31 cellular contexts compared by ENCODE assay signal in the genomic region with DNA sequence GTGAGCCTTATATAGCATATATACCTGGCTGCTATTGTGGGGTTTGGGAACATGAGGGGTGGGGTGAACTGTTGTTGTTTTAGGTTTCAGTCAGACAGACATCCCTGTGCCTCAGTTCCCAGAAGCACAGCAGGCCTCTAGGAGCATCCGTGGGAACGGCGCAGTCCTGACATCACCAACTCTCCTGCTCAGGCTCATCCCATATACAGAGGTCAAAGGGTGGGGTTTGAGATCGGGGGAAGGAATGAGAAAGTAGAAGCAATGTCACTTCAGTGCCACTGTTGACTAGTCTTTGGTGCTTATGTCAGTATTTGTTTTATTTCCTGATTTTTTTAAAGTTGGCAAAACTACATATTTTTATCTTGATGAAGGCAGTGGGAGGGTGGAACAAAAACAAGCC. TPM values are rescaled to one million over a fixed set of nuclear protein-coding genes. Genes with fewer than 3 reads are reported as not detected.
"Had no signal": no experiment of that assay in that cellular context is flagged by ENCODE, and none has a peak within 500 bp of the region (broad histone marks: within the 10 kb centered on the region; RNA-seq: fewer than 3 reads in every experiment).

No MANE protein-coding gene starts in this region.

- H3K27me3 Mint-ChIP-seq: activated CD4-positive, alpha-beta T cell treated with anti-CD3 and anti-CD28 coated beads, Interleukin-2, amount 10 ng/mL, durations not matched to agents 7 days and 5 days; activated CD8-positive, alpha-beta T cell treated with anti-CD3 and anti-CD28 coated beads for 36 hours; activated naive CD4-positive, alpha-beta T cell treated with anti-CD3 and anti-CD28 coated beads, Interleukin-2, amount 50 U/mL, for 24 hours; activated naive CD8-positive, alpha-beta T cell treated with anti-CD3 and anti-CD28 coated beads, Interleukin-2, amount 50 U/mL, for 24 hours; stimulated activated naive CD8-positive, alpha-beta T cell treated with anti-CD3 and anti-CD28 coated beads, Interleukin-15, Interleukin-2, amounts not matched to agents 100 ng/mL and 50 ng/mL, for 24 hours; T-helper 17 cell had no signal

- H3K4me1 Mint-ChIP-seq: activated CD4-positive, alpha-beta T cell treated with anti-CD3 and anti-CD28 coated beads, Interleukin-2, amount 10 ng/mL, durations not matched to agents 7 days and 5 days; activated naive CD4-positive, alpha-beta T cell treated with anti-CD3 and anti-CD28 coated beads, Interleukin-2, amount 50 U/mL, for 24 hours; activated naive CD8-positive, alpha-beta T cell treated with anti-CD3 and anti-CD28 coated beads, Interleukin-2, amount 50 U/mL, for 24 hours; naive thymus-derived CD4-positive, alpha-beta T cell; stimulated activated effector memory CD8-positive, alpha-beta T cell treated with anti-CD3 and anti-CD28 coated beads, Interleukin-12 subunit alpha, Interleukin-12 subunit beta, amount 100 ng/mL, for 72 hours had no signal

- H3K4me3 ChIP-seq: colonic mucosa, sigmoid colon, transverse colon had no signal

- H3K27ac ChIP-seq: colonic mucosa, sigmoid colon, transverse colon had no signal

- H3K36me3 ChIP-seq: colonic mucosa, transverse colon had no signal

- DNase-seq: activated CD4-positive, alpha-beta T cell treated with anti-CD3 and anti-CD28 coated beads for 1 hour; activated CD4-positive, alpha-beta T cell treated with anti-CD3 and anti-CD28 coated beads, Interleukin-2, amount 10 ng/mL, durations not matched to agents 7 days and 5 days; activated CD8-positive, alpha-beta T cell treated with anti-CD3 and anti-CD28 coated beads for 36 hours; activated naive CD8-positive, alpha-beta T cell treated with anti-CD3 and anti-CD28 coated beads, Interleukin-2, amount 50 U/mL, for 24 hours; activated T-cell treated with anti-CD3 and anti-CD28 coated beads, Interleukin-2, amount 50 U/mL, for 48 hours; amygdala; colonic mucosa; effector CD8-positive, alpha-beta T cell; head of caudate nucleus; hippocampal formation; left cardiac atrium; mammary epithelial cell; naive thymus-derived CD4-positive, alpha-beta T cell; occipital lobe; sigmoid colon; small intestine; stimulated activated CD4-positive, alpha-beta T cell treated with anti-CD3 and anti-CD28 coated beads, Interleukin-4, amount 100 ng/mL, for 24 hours; T-helper 17 cell; T1000; transverse colon had no signal

- H3K4me3 Mint-ChIP-seq: activated CD4-positive, alpha-beta T cell treated with anti-CD3 and anti-CD28 coated beads, Interleukin-2, amount 10 ng/mL, durations not matched to agents 7 days and 5 days; activated CD8-positive, alpha-beta T cell treated with anti-CD3 and anti-CD28 coated beads for 36 hours; activated naive CD4-positive, alpha-beta T cell treated with anti-CD3 and anti-CD28 coated beads, Interleukin-2, amount 50 U/mL, for 24 hours; activated naive CD8-positive, alpha-beta T cell treated with anti-CD3 and anti-CD28 coated beads, Interleukin-2, amount 50 U/mL, for 24 hours; naive thymus-derived CD4-positive, alpha-beta T cell; stimulated activated effector memory CD8-positive, alpha-beta T cell treated with anti-CD3 and anti-CD28 coated beads, Interleukin-12 subunit alpha, Interleukin-12 subunit beta, amount 100 ng/mL, for 72 hours; stimulated activated naive CD8-positive, alpha-beta T cell treated with anti-CD3 and anti-CD28 coated beads, Interleukin-15, Interleukin-2, amounts not matched to agents 100 ng/mL and 50 ng/mL, for 24 hours; T-helper 17 cell had no signal

- H3K4me1 ChIP-seq: colonic mucosa had no signal

- H3K27ac Mint-ChIP-seq: activated CD4-positive, alpha-beta T cell treated with anti-CD3 and anti-CD28 coated beads, Interleukin-2, amount 10 ng/mL, durations not matched to agents 7 days and 5 days; activated CD8-positive, alpha-beta T cell treated with anti-CD3 and anti-CD28 coated beads for 36 hours; activated naive CD4-positive, alpha-beta T cell treated with anti-CD3 and anti-CD28 coated beads, Interleukin-2, amount 50 U/mL, for 24 hours; activated naive CD8-positive, alpha-beta T cell treated with anti-CD3 and anti-CD28 coated beads, Interleukin-2, amount 50 U/mL, for 24 hours; activated T-helper 2 cell treated with anti-CD3 and anti-CD28 coated beads, Interferon-gamma antibody, Interleukin-2, Interleukin-4, amounts not matched to agents 10 μg/mL and 5 μg/mL and 100 μg/mL, durations not matched to agents 14 hours and 24 hours and 36 hours; naive thymus-derived CD4-positive, alpha-beta T cell; stimulated activated effector memory CD8-positive, alpha-beta T cell treated with anti-CD3 and anti-CD28 coated beads, Interleukin-12 subunit alpha, Interleukin-12 subunit beta, amount 100 ng/mL, for 72 hours; stimulated activated naive CD8-positive, alpha-beta T cell treated with anti-CD3 and anti-CD28 coated beads, Interleukin-15, Interleukin-2, amounts not matched to agents 100 ng/mL and 50 ng/mL, for 24 hours had no signal

- ATAC-seq: activated CD8-positive, alpha-beta T cell treated with anti-CD3 and anti-CD28 coated beads for 36 hours; activated naive CD8-positive, alpha-beta T cell treated with anti-CD3 and anti-CD28 coated beads, Interleukin-2, amount 50 U/mL, for 24 hours; left cardiac atrium; naive thymus-derived CD4-positive, alpha-beta T cell; SK-N-SH treated with all-trans-retinoic acid at 6 μM for 48 hours; stimulated activated effector memory CD8-positive, alpha-beta T cell treated with anti-CD3 and anti-CD28 coated beads, Interleukin-12 subunit alpha, Interleukin-12 subunit beta, amount 100 ng/mL, for 72 hours; T-helper 17 cell had no signal

- H3K9me3 ChIP-seq: colonic mucosa, sigmoid colon, transverse colon had no signal

- H3K36me3 Mint-ChIP-seq: stimulated activated effector memory CD8-positive, alpha-beta T cell treated with anti-CD3 and anti-CD28 coated beads, Interleukin-12 subunit alpha, Interleukin-12 subunit beta, amount 100 ng/mL, for 72 hours had no signal

- H3K27me3 ChIP-seq: colonic mucosa, sigmoid colon, transverse colon had no signal

- H3K9me3 Mint-ChIP-seq: activated CD4-positive, alpha-beta T cell treated with anti-CD3 and anti-CD28 coated beads, Interleukin-2, amount 10 ng/mL, durations not matched to agents 7 days and 5 days; activated CD8-positive, alpha-beta T cell treated with anti-CD3 and anti-CD28 coated beads for 36 hours; activated naive CD4-positive, alpha-beta T cell treated with anti-CD3 and anti-CD28 coated beads, Interleukin-2, amount 50 U/mL, for 24 hours; activated naive CD8-positive, alpha-beta T cell treated with anti-CD3 and anti-CD28 coated beads, Interleukin-2, amount 50 U/mL, for 24 hours; activated T-helper 2 cell treated with anti-CD3 and anti-CD28 coated beads, Interferon-gamma antibody, Interleukin-2, Interleukin-4, amounts not matched to agents 10 μg/mL and 5 μg/mL and 100 μg/mL, durations not matched to agents 14 hours and 24 hours and 36 hours; naive thymus-derived CD4-positive, alpha-beta T cell; stimulated activated effector memory CD8-positive, alpha-beta T cell treated with anti-CD3 and anti-CD28 coated beads, Interleukin-12 subunit alpha, Interleukin-12 subunit beta, amount 100 ng/mL, for 72 hours; stimulated activated naive CD8-positive, alpha-beta T cell treated with anti-CD3 and anti-CD28 coated beads, Interleukin-15, Interleukin-2, amounts not matched to agents 100 ng/mL and 50 ng/mL, for 24 hours had no signal

RNA-seq across cellular contexts. Expression of gene A2ML1, which starts 43.1 kb away (rescaled TPM):
- total RNA-seq: activated CD4-positive, alpha-beta T cell treated with anti-CD3 and anti-CD28 coated beads, Interleukin-2, amount 10 ng/mL, durations not matched to agents 7 days and 5 days; activated CD8-positive, alpha-beta T cell treated with anti-CD3 and anti-CD28 coated beads for 36 hours; activated T-helper 2 cell treated with anti-CD3 and anti-CD28 coated beads, Interferon-gamma antibody, Interleukin-2, Interleukin-4, amounts not matched to agents 10 μg/mL and 5 μg/mL and 100 μg/mL, durations not matched to agents 14 hours and 24 hours and 36 hours; colonic mucosa; dermis microvascular lymphatic vessel endothelial cell; fibroblast of lung; fibroblast of villous mesenchyme; naive thymus-derived CD4-positive, alpha-beta T cell; posterior vena cava; renal cortical epithelial cell; sigmoid colon; T-helper 17 cell; transverse colon had no signal
- polyA plus RNA-seq: fibroblast of lung; naive thymus-derived CD4-positive, alpha-beta T cell; neural cell had no signal
